Comparison of ENCODE assay signal across 20 cellular contexts in genomic region chr1:239999170-239999569, GRCh38.
"Had no signal": no experiment of that assay in that cellular context is flagged by ENCODE, and none has a peak within 500 bp of the region (broad histone marks: within the 10 kb centered on the region; RNA-seq: fewer than 3 reads in every experiment).

No MANE protein-coding gene starts in this region.

- H3K27ac ChIP-seq: coronary artery, esophagus muscularis mucosa, hepatocyte, testis had no signal

- H3K4me3 ChIP-seq: coronary artery, esophagus muscularis mucosa, hepatocyte, testis had no signal

- H3K4me1 ChIP-seq: testis had no signal

- ATAC-seq: activated CD8-positive, alpha-beta T cell treated with anti-CD3 and anti-CD28 coated beads for 36 hours; left lobe of liver; sciatic nerve; stimulated activated naive CD8-positive, alpha-beta T cell treated with anti-CD3 and anti-CD28 coated beads, Interleukin-15, amount 100 ng/mL, for 72 hours had no signal

- H3K27me3 ChIP-seq: testis had no signal

- H3K4me1 Mint-ChIP-seq: stimulated activated naive CD8-positive, alpha-beta T cell treated with anti-CD3 and anti-CD28 coated beads, Interleukin-15, amount 100 ng/mL, for 72 hours had no signal

- H3K4me3 Mint-ChIP-seq: activated B cell treated with CpG ODN at 0.5 μM for 24 hours; activated CD8-positive, alpha-beta T cell treated with anti-CD3 and anti-CD28 coated beads for 36 hours; activated naive CD8-positive, alpha-beta T cell; central memory CD8-positive, alpha-beta T cell; neural crest cell; stimulated activated naive CD8-positive, alpha-beta T cell treated with anti-CD3 and anti-CD28 coated beads, Interleukin-15, amount 100 ng/mL, for 72 hours had no signal

- H2AFZ ChIP-seq: hepatocyte had no signal

- H3K4me2 ChIP-seq: hepatocyte had no signal

- FAIRE-seq: keratinocyte, TTC549 had no signal

- H3K36me3 Mint-ChIP-seq: activated naive CD8-positive, alpha-beta T cell; brain had no signal

- H3K27ac Mint-ChIP-seq: activated B cell treated with CpG ODN at 0.5 μM for 24 hours; activated CD8-positive, alpha-beta T cell treated with anti-CD3 and anti-CD28 coated beads for 36 hours; activated naive CD8-positive, alpha-beta T cell; brain; stimulated activated naive CD8-positive, alpha-beta T cell treated with anti-CD3 and anti-CD28 coated beads, Interleukin-15, amount 100 ng/mL, for 72 hours had no signal

- H3K9me3 Mint-ChIP-seq: activated CD8-positive, alpha-beta T cell treated with anti-CD3 and anti-CD28 coated beads for 36 hours; neural crest cell; stimulated activated naive CD8-positive, alpha-beta T cell treated with anti-CD3 and anti-CD28 coated beads, Interleukin-15, amount 100 ng/mL, for 72 hours had no signal

- H3K9me3 ChIP-seq: esophagus muscularis mucosa, testis had no signal

- DNase-seq: activated B cell treated with CpG ODN at 0.5 μM for 24 hours; activated CD4-positive, alpha-beta T cell treated with anti-CD3 and anti-CD28 coated beads for 48 hours; activated CD8-positive, alpha-beta T cell treated with anti-CD3 and anti-CD28 coated beads for 36 hours; activated gamma-delta T cell; activated T-cell treated with anti-CD3 and anti-CD28 coated beads, Interleukin-2, amount 50 U/mL, for 48 hours; amygdala; midbrain; stimulated activated naive CD8-positive, alpha-beta T cell treated with anti-CD3 and anti-CD28 coated beads, Interleukin-15, amount 100 ng/mL, for 72 hours; testis had no signal

- H3K79me2 ChIP-seq: hepatocyte had no signal

- H3K36me3 ChIP-seq: esophagus muscularis mucosa had no signal
